11 cellular contexts compared by ENCODE assay signal in genomic region chr22:49372530-49373288, GRCh38.
DNase-seq lines count a peak whose midpoint lies in the region; ATAC-seq and TF ChIP-seq lines count a peak whose summit lies in the region.
"Had no signal": no experiment of that assay in that cellular context is flagged by ENCODE, and none has a peak within 500 bp of the region (broad histone marks: within the 10 kb centered on the region; RNA-seq: fewer than 3 reads in every experiment).

No MANE protein-coding gene starts in this region.

- no peak for ATAC-seq in HG03095 (IDR thresholded peaks at IDR 0.05; ENCODE audit: unreplicated experiment)
- no peak for ATAC-seq in activated T-helper 17 cell treated with anti-CD3 and anti-CD28 coated beads, Interleukin-2, amount 50 U/mL, for 72 hours (replicated peaks)

- H3K27me3 ChIP-seq in dorsolateral prefrontal cortex, result peaks cover 0 to 20% (median 0%) of the 10 kb centered on the region in 45 donors

- H3K27ac Mint-ChIP-seq in activated T-helper 17 cell treated with anti-CD3 and anti-CD28 coated beads, Interleukin-2, amount 50 U/mL, for 72 hours, result no peak overlapping the region

- peak overlapping the region in 1 of 59 donors; percentile 41 for H3K27ac ChIP-seq in dorsolateral prefrontal cortex
- H3K27ac ChIP-seq: left ventricle myocardium inferior, SK-N-MC had no signal

- peak; percentile 80 for DNase-seq in ELF-1 (ENCODE audit: low read depth, low spot score)
- peak; percentile 36 for DNase-seq in NCI-H69 (lab: John Stamatoyannopoulos, UW)
- peak in 8 of 10 donors; percentile 2 to 74 (median 24) for DNase-seq in dorsolateral prefrontal cortex
- peak; percentile 17 for DNase-seq in pons (ENCODE audit: low spot score)
- no peak for DNase-seq in HCEC 1CT
- no peak for DNase-seq in central memory CD4-positive, alpha-beta T cell
- DNase-seq: left ventricle myocardium inferior, NCI-H2029 had no signal

- H3K9me3 Mint-ChIP-seq in activated T-helper 17 cell treated with anti-CD3 and anti-CD28 coated beads, Interleukin-2, amount 50 U/mL, for 72 hours, result no peaks in the 10 kb centered on the region

- peak in 17 of 56 donors; percentile 1 to 61 (median 26) for TF ChIP-seq CTCF in dorsolateral prefrontal cortex (IDR thresholded peaks at IDR 0.05 in 54 of 56, conservative IDR thresholded peaks at IDR 0.05 in 2 of 56; ENCODE audit: low read depth in 1 of 56, partially characterized antibody in 56 of 56)

- no peak overlapping the region for H3K4me3 Mint-ChIP-seq in activated T-helper 17 cell treated with anti-CD3 and anti-CD28 coated beads, Interleukin-2, amount 50 U/mL, for 72 hours

- H3K4me3 ChIP-seq in dorsolateral prefrontal cortex, result no peak overlapping the region
- H3K4me3 ChIP-seq: left ventricle myocardium inferior, SK-N-MC had no signal

- intact Hi-C loops in dorsolateral prefrontal cortex (cut with DNase I), result loop anchor here in 1 of 2 donors (2.0 kb wide), 1 partner anchor 260 kb away; no protein-coding TSS in a partner anchor

- no peaks in the 10 kb centered on the region for H3K4me1 Mint-ChIP-seq in activated T-helper 17 cell treated with anti-CD3 and anti-CD28 coated beads, Interleukin-2, amount 50 U/mL, for 72 hours

- H3K27me3 Mint-ChIP-seq in activated T-helper 17 cell treated with anti-CD3 and anti-CD28 coated beads, Interleukin-2, amount 50 U/mL, for 72 hours, result peaks cover 11% of the 10 kb centered on the region

- no peaks in the 10 kb centered on the region for H3K36me3 Mint-ChIP-seq in activated T-helper 17 cell treated with anti-CD3 and anti-CD28 coated beads, Interleukin-2, amount 50 U/mL, for 72 hours (ENCODE audit: low read depth)

Comparison
In these comparisons a context has a peak if more than half of its experiments do, and no peak if none do; other contexts are left out.
1. DNase-seq: peak in ELF-1 (single experiment), NCI-H69 (single experiment), dorsolateral prefrontal cortex (8 of 10) and pons (single experiment); none in HCEC 1CT (single experiment) and central memory CD4-positive, alpha-beta T cell (single experiment).